Comparison of ENCODE assay signal across 15 cellular contexts in genomic region chr4:100889898-100890297, GRCh38.
DNase-seq lines count a peak whose midpoint lies in the region; ATAC-seq and TF ChIP-seq lines count a peak whose summit lies in the region.
"Had no signal": no experiment of that assay in that cellular context is flagged by ENCODE, and none has a peak within 500 bp of the region (broad histone marks: within the 10 kb centered on the region; RNA-seq: fewer than 3 reads in every experiment).

No MANE protein-coding gene starts in this region.

- TF ChIP-seq CTCF in KMS-11 (conservative IDR thresholded peaks at IDR 0.05; ENCODE audit: low read depth, low read length): no peak

- H3K27ac Mint-ChIP-seq in activated T-helper 17 cell treated with anti-CD3 and anti-CD28 coated beads, Interleukin-2, amount 50 U/mL, for 72 hours: no peak overlapping the region
- H3K27ac Mint-ChIP-seq in activated naive CD8-positive, alpha-beta T cell treated with anti-CD3 and anti-CD28 coated beads for 36 hours: no peak overlapping the region
- H3K27ac Mint-ChIP-seq: CD4-positive, alpha-beta memory T cell had no signal

- H3K79me2 ChIP-seq in KMS-11 (ENCODE audit: insufficient read depth, low read depth): no peaks in the 10 kb centered on the region

- no peak overlapping the region for H3K27ac ChIP-seq in KMS-11

- H3K27me3 ChIP-seq in KMS-11 (ENCODE audit: insufficient read depth, low read depth) (no peaks in the 10 kb centered on the region), H7 (ENCODE audit: control insufficient read depth, insufficient read depth, low read length) (no peaks in the 10 kb centered on the region)

- no peak overlapping the region for H3K9ac ChIP-seq in KMS-11

- no peaks in the 10 kb centered on the region for H4K20me1 ChIP-seq in KMS-11 (ENCODE audit: insufficient read depth)

- no peak overlapping the region for H3K4me3 Mint-ChIP-seq in activated T-helper 17 cell treated with anti-CD3 and anti-CD28 coated beads, Interleukin-2, amount 50 U/mL, for 72 hours
- H3K4me3 Mint-ChIP-seq in activated naive CD8-positive, alpha-beta T cell treated with anti-CD3 and anti-CD28 coated beads for 36 hours: no peak overlapping the region
- H3K4me3 Mint-ChIP-seq: CD4-positive, alpha-beta memory T cell had no signal

- H3K9me3 Mint-ChIP-seq in activated T-helper 17 cell treated with anti-CD3 and anti-CD28 coated beads, Interleukin-2, amount 50 U/mL, for 72 hours: peaks cover 17% of the 10 kb centered on the region
- peaks cover 21% of the 10 kb centered on the region for H3K9me3 Mint-ChIP-seq in activated naive CD8-positive, alpha-beta T cell treated with anti-CD3 and anti-CD28 coated beads for 36 hours

- H3K36me3 ChIP-seq in KMS-11 (ENCODE audit: insufficient read depth) (no peaks in the 10 kb centered on the region), H7 (replicated peaks; ENCODE audit: control insufficient read depth, insufficient read depth, low read length) (no peaks in the 10 kb centered on the region)

- ATAC-seq in GM19395 (IDR thresholded peaks at IDR 0.05; ENCODE audit: unreplicated experiment): peak; percentile 14
- ATAC-seq in activated T-helper 17 cell treated with anti-CD3 and anti-CD28 coated beads, Interleukin-2, amount 50 U/mL, for 72 hours (replicated peaks): peak; percentile 62

- no peak overlapping the region for H2AFZ ChIP-seq in KMS-11 (ENCODE audit: low read depth)

- peaks cover 14% of the 10 kb centered on the region for H3K4me1 ChIP-seq in KMS-11 (ENCODE audit: low read depth, poor library complexity, severe bottlenecking)

- H3K36me3 Mint-ChIP-seq in activated T-helper 17 cell treated with anti-CD3 and anti-CD28 coated beads, Interleukin-2, amount 50 U/mL, for 72 hours (ENCODE audit: low read depth): no peaks in the 10 kb centered on the region
- peaks cover 5% of the 10 kb centered on the region for H3K36me3 Mint-ChIP-seq in activated naive CD8-positive, alpha-beta T cell treated with anti-CD3 and anti-CD28 coated beads for 36 hours

- no peak overlapping the region for H3K4me3 ChIP-seq in KMS-11 (IDR thresholded peaks at IDR 0.05; ENCODE audit: insufficient read depth, low read depth, low read length)
- no peak overlapping the region for H3K4me3 ChIP-seq in H7 (ENCODE audit: insufficient read depth, low read depth, low read length)

- no peaks in the 10 kb centered on the region for H3K27me3 Mint-ChIP-seq in activated T-helper 17 cell treated with anti-CD3 and anti-CD28 coated beads, Interleukin-2, amount 50 U/mL, for 72 hours
- peaks cover 11% of the 10 kb centered on the region for H3K27me3 Mint-ChIP-seq in activated naive CD8-positive, alpha-beta T cell treated with anti-CD3 and anti-CD28 coated beads for 36 hours

- peaks cover 2% of the 10 kb centered on the region for H3K4me1 Mint-ChIP-seq in activated T-helper 17 cell treated with anti-CD3 and anti-CD28 coated beads, Interleukin-2, amount 50 U/mL, for 72 hours
- H3K4me1 Mint-ChIP-seq in activated naive CD8-positive, alpha-beta T cell treated with anti-CD3 and anti-CD28 coated beads for 36 hours: peaks cover 2% of the 10 kb centered on the region

- no peak for DNase-seq in H7
- no peak for DNase-seq in stimulated activated CD4-positive, alpha-beta T cell treated with anti-CD3 and anti-CD28 coated beads, Interleukin-1b, Interleukin-23, amount 100 ng/mL, for 48 hours
- DNase-seq in activated naive CD8-positive, alpha-beta T cell treated with anti-CD3 and anti-CD28 coated beads for 36 hours: no peak
- DNase-seq: C1 segment of cervical spinal cord; Calu3; CD4-positive, alpha-beta memory T cell; COR-L47; DMS53; DMS79 treated with DMSO at 0.1 percent for 48 hours; GF-D8; GOT3; HCEC 1CT had no signal

- H3K4me2 ChIP-seq in KMS-11: peak overlapping the region; percentile 6; the same call in 1 of the 2 replicates
